ENCODE assay signal across 1 cellular context in genomic region chrX:68650491-68650890, GRCh38.
TF ChIP-seq lines count a peak whose summit lies in the region.

No MANE protein-coding gene starts in this region.

TF ChIP-seq in IMR-90, 13 proteins besides CTCF, POLR2A, EP300 and RAD21 (continued from another document):
- no peak for TF ChIP-seq CHD1 (IDR thresholded peaks at IDR 0.05; ENCODE audit: low read depth, low read length)
- TF ChIP-seq MAZ (IDR thresholded peaks at IDR 0.05; ENCODE audit: borderline replicate concordance, low read depth, low read length), result no peak
- TF ChIP-seq RFX5 (IDR thresholded peaks at IDR 0.05; ENCODE audit: low read depth, low read length), result no peak
